ENCODE assay signal across 14 cellular contexts in the genomic region with DNA sequence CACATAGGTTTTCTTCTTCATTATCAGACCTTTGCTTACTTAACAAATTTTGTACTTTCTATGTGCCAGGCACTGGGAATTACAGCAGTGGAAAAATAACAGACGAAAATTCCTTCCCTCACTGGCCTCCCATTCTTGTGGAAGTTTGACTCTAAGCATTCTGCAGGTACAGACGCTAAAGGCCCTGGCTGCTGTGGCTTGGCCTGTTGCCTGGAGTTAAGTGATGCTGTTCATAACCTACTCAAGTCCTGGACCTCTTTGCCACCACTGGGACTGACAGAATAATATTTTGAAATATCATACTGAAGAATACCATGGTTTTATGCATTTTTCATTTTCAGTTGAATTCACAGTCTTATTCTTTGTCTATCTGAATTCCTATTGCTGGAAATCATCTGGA.
DNase-seq lines count a peak whose midpoint lies in the region; ATAC-seq and TF ChIP-seq lines count a peak whose summit lies in the region.
"Had no signal": no experiment of that assay in that cellular context is flagged by ENCODE, and none has a peak within 500 bp of the region (broad histone marks: within the 10 kb centered on the region; RNA-seq: fewer than 3 reads in every experiment).

No MANE protein-coding gene starts in this region.

- peaks cover 10% of the 10 kb centered on the region for H3K9me3 ChIP-seq in left ventricle myocardium inferior (replicated peaks)

- peaks cover 20% of the 10 kb centered on the region for H3K9me3 Mint-ChIP-seq in mesothelial cell of epicardium

- ATAC-seq in Right ventricle myocardium superior (ENCODE audit: poor library complexity) (peak; percentile 69), GM18867 (IDR thresholded peaks at IDR 0.05; ENCODE audit: unreplicated experiment) (no peak)

- DNase-seq in Right ventricle myocardium superior = no peak
- DNase-seq in left ventricle myocardium inferior = no peak
- peak; percentile 26 for DNase-seq in astrocyte of the hippocampus (ENCODE audit: low read depth, low spot score)
- DNase-seq in mesothelial cell of epicardium (ENCODE audit: low spot score in 2 of 2, unreplicated experiment in 2 of 2) = no peak
- DNase-seq in occipital lobe (lab: John Stamatoyannopoulos, UW) = no peak
- DNase-seq in NCI-H146 (lab: John Stamatoyannopoulos, UW) = no peak
- DNase-seq: 8988T; AML-193; CD4-positive, CD25-positive, alpha-beta regulatory T cell; DMS53; GOT3; H9 had no signal

- H3K27ac ChIP-seq in left ventricle myocardium inferior (replicated peaks) = no peak overlapping the region
- H3K27ac ChIP-seq: BLaER1 had no signal

- H3K27ac Mint-ChIP-seq in mesothelial cell of epicardium = peak overlapping the region; percentile 52
- H3K27ac Mint-ChIP-seq: CD4-positive, CD25-positive, alpha-beta regulatory T cell; H9 had no signal

- no peak for TF ChIP-seq CTCF in left ventricle myocardium inferior (IDR thresholded peaks at IDR 0.05; ENCODE audit: borderline replicate concordance)
- TF ChIP-seq CTCF in mesothelial cell of epicardium (IDR thresholded peaks at IDR 0.05; ENCODE audit: unreplicated experiment) = no peak

- no peak overlapping the region for H3K4me3 Mint-ChIP-seq in mesothelial cell of epicardium
- H3K4me3 Mint-ChIP-seq: CD4-positive, CD25-positive, alpha-beta regulatory T cell; H9 had no signal

- H3K4me1 ChIP-seq in left ventricle myocardium inferior = peaks cover 9% of the 10 kb centered on the region

- no peaks in the 10 kb centered on the region for H3K36me3 Mint-ChIP-seq in mesothelial cell of epicardium
- H3K36me3 Mint-ChIP-seq: CD4-positive, CD25-positive, alpha-beta regulatory T cell had no signal

- intact Hi-C loops in Right ventricle myocardium superior (cut with DNase I) = no loop called here
- intact Hi-C loops in left ventricle myocardium inferior (cut with micrococcal nuclease) = no loop called here

- H3K4me1 Mint-ChIP-seq in mesothelial cell of epicardium = peaks cover 37% of the 10 kb centered on the region

- no peaks in the 10 kb centered on the region for H3K27me3 Mint-ChIP-seq in mesothelial cell of epicardium (ENCODE audit: low read depth)

- no peaks in the 10 kb centered on the region for H3K36me3 ChIP-seq in left ventricle myocardium inferior
- H3K36me3 ChIP-seq: BLaER1 had no signal

- H3K4me3 ChIP-seq in left ventricle myocardium inferior = no peak overlapping the region
- H3K4me3 ChIP-seq: BLaER1 had no signal

- no peaks in the 10 kb centered on the region for H3K27me3 ChIP-seq in left ventricle myocardium inferior (ENCODE audit: low read depth)
- H3K27me3 ChIP-seq: BLaER1 had no signal
